Comparison of ENCODE assay signal across 2 cellular contexts in genomic region chr5:179054876-179055275, GRCh38.
TF ChIP-seq lines count a peak whose summit lies in the region.

No MANE protein-coding gene starts in this region.

TF ChIP-seq in A549, 52 proteins besides CTCF, POLR2A, EP300 and RAD21:
- TF ChIP-seq MAFK (IDR thresholded peaks at IDR 0.05; ENCODE audit: partially characterized antibody) (peak; percentile 74), BHLHE40 (IDR thresholded peaks at IDR 0.05; ENCODE audit: low read depth, low read length) (no peak), HOXB5 (CRISPR knock-in tag; IDR thresholded peaks at IDR 0.05) (no peak)

TF ChIP-seq in IMR-90, 13 proteins besides CTCF, POLR2A, EP300 and RAD21:
- TF ChIP-seq MAFK (IDR thresholded peaks at IDR 0.05; ENCODE audit: low read depth, low read length) (peak; percentile 70), USF2 (IDR thresholded peaks at IDR 0.05; ENCODE audit: low read depth, low read length) (no peak)
